In the genomic region with DNA sequence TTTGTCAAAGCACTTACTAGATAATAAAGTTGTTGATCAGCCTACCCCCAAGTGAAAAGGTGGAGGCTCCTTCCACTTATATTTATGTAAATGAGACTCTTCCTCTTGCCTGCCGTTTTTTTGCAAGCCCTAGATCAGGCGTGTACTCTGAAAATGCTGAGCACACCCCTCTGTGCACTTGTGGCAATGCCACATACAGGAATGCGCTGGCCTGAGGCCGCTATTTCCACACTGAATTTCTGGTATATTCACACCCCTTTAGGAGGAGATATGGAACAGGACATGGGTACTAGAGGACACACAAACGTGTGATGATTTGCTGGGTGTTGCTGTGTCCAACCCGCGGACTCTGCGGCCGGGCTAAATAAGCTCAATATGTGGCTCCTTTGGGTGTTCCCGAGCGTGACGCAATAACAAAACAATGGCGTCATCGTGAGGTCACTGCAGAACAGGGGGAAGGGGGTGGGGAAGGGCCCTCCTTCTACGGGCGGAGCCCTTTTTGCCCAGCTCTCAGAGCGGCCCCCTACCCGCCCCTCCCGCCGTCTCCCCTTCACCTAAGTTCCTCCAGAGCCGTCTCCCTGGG, we compare ENCODE assay signal across 8 cellular contexts. TPM values are rescaled to one million over a fixed set of nuclear protein-coding genes. Genes with fewer than 3 reads are reported as not detected.
DNase-seq lines count a peak whose midpoint lies in the region; ATAC-seq and TF ChIP-seq lines count a peak whose summit lies in the region.

No MANE protein-coding gene starts in this region.

- H3K27me3 ChIP-seq in DOHH2 (ENCODE audit: control insufficient read depth, low read length) (no peaks in the 10 kb centered on the region), HUES48 (ENCODE audit: control insufficient read depth, insufficient read depth, low read length) (peaks cover 35% of the 10 kb centered on the region)

- peak; percentile 31 for ATAC-seq in GM21515 (IDR thresholded peaks at IDR 0.05; ENCODE audit: unreplicated experiment)
- ATAC-seq in stimulated activated naive CD8-positive, alpha-beta T cell treated with anti-CD3 and anti-CD28 coated beads, Interleukin-15, Interleukin-2, amounts not matched to agents 100 U/mL and 50 U/mL, for 24 hours: peak; percentile 36

- H3K9me2 ChIP-seq in DOHH2 (replicated peaks; ENCODE audit: control insufficient read depth, low read length): no peaks in the 10 kb centered on the region

- H4K20me1 ChIP-seq in DOHH2 (ENCODE audit: control insufficient read depth, insufficient read depth, low read depth, low read length): no peaks in the 10 kb centered on the region

- H3K4me1 ChIP-seq in DOHH2 (ENCODE audit: control insufficient read depth, low read length) (peaks cover 61% of the 10 kb centered on the region), HUES48 (ENCODE audit: control insufficient read depth, insufficient read depth, low read length) (peaks cover 5% of the 10 kb centered on the region; the same call in 1 of the 2 replicates)

- H3K4me3 ChIP-seq in DOHH2 (ENCODE audit: low read length): peak overlapping the region; percentile 93
- peak overlapping the region; percentile 92 for H3K4me3 ChIP-seq in HUES48 (ENCODE audit: low read depth, low read length)

- peak; percentile 58 to 59 for DNase-seq in activated CD4-positive, alpha-beta T cell treated with anti-CD3 and anti-CD28 coated beads for 24 hours (ENCODE audit: low read depth in 2 of 2)
- peak; percentile 66 for DNase-seq in effector CD8-positive, alpha-beta T cell (lab: John Stamatoyannopoulos, UW)
- DNase-seq in mucosa of gallbladder (ENCODE audit: low spot score): peak; percentile 61
- DNase-seq in stimulated activated naive CD8-positive, alpha-beta T cell treated with anti-CD3 and anti-CD28 coated beads, Interleukin-15, Interleukin-2, amounts not matched to agents 100 U/mL and 50 U/mL, for 24 hours: peak; percentile 81
- no peak for DNase-seq in NCI-H1105 treated with DMSO at 0.1 percent for 48 hours (lab: John Stamatoyannopoulos, UW)

- peak overlapping the region; percentile 93; the same call in 1 of the 2 replicates for H3K9ac ChIP-seq in HUES48 (ENCODE audit: low read depth, low read length)

- H3K4me2 ChIP-seq in DOHH2 (ENCODE audit: low read length): peak overlapping the region; percentile 77

- H3K9me3 ChIP-seq in DOHH2 (ENCODE audit: control insufficient read depth, insufficient read depth, low read length): no peaks in the 10 kb centered on the region
- H3K9me3 ChIP-seq in HUES48 (ENCODE audit: control insufficient read depth, insufficient read depth, low read length): no peaks in the 10 kb centered on the region

- peak overlapping the region; percentile 56 for H3K27ac ChIP-seq in DOHH2 (ENCODE audit: low read depth, low read length)
- peak overlapping the region; percentile 99 for H3K27ac ChIP-seq in HUES48 (ENCODE audit: low read depth, low read length)

- H3K79me2 ChIP-seq in DOHH2 (ENCODE audit: control insufficient read depth, low read length): peaks cover 41% of the 10 kb centered on the region

- no peak for TF ChIP-seq CTCF in DOHH2 (IDR thresholded peaks at IDR 0.05; ENCODE audit: low read depth, low read length, poor library complexity, severe bottlenecking)

- H3F3A ChIP-seq in DOHH2 (ENCODE audit: control insufficient read depth, insufficient read depth): peaks cover 29% of the 10 kb centered on the region

- H3K36me3 ChIP-seq in DOHH2 (ENCODE audit: control insufficient read depth, low read length) (peaks cover 41% of the 10 kb centered on the region), HUES48 (ENCODE audit: control insufficient read depth, insufficient read depth, low read length) (peaks cover 30% of the 10 kb centered on the region)

RNA-seq across cellular contexts. Expression of a gene that starts 0.6 kb away (rescaled TPM):
- 44.8 TPM for total RNA-seq in mucosa of gallbladder

RNA-seq across cellular contexts. Expression of a gene that starts 5.7 kb away (rescaled TPM):
- total RNA-seq in mucosa of gallbladder: 2.6 TPM

RNA-seq across cellular contexts. Expression of a gene that starts 7.8 kb away (rescaled TPM):
- 67.8 TPM for total RNA-seq in mucosa of gallbladder

RNA-seq across cellular contexts. Expression of a gene that starts 10.6 kb away (rescaled TPM):
- 24.6 TPM for total RNA-seq in mucosa of gallbladder

RNA-seq across cellular contexts. Expression of a gene that starts 22.6 kb away (rescaled TPM):
- total RNA-seq in mucosa of gallbladder: 1.6 TPM
